14 cellular contexts compared by ENCODE assay signal in genomic region chr13:105572401-105572800, GRCh38.
"Had no signal": no experiment of that assay in that cellular context is flagged by ENCODE, and none has a peak within 500 bp of the region (broad histone marks: within the 10 kb centered on the region; RNA-seq: fewer than 3 reads in every experiment).

No MANE protein-coding gene starts in this region.

- H3K36me3 ChIP-seq: ascending aorta, gastroesophageal sphincter, heart right ventricle, left lung, neutrophil, right atrium auricular region had no signal

- ATAC-seq: activated CD4-positive, CD25-positive, alpha-beta regulatory T cell treated with anti-CD3 and anti-CD28 coated beads, Interleukin-2, amount 50 U/mL, for 24 hours; gastroesophageal sphincter; heart right ventricle; left lung; natural killer cell had no signal

- H3K9me3 ChIP-seq: ascending aorta, gastroesophageal sphincter, neutrophil, right atrium auricular region had no signal

- DNase-seq: activated naive CD4-positive, alpha-beta T cell treated with Interleukin-2 at 50 U/mL for 16 hours; heart right ventricle; left lung; natural killer cell; posterior cingulate gyrus; stimulated activated CD4-positive, alpha-beta T cell treated with anti-CD3 and anti-CD28 coated beads, Interleukin-4, amount 100 ng/mL, for 24 hours; stimulated activated naive CD4-positive, alpha-beta T cell; T-helper 9 cell had no signal

- H3K4me3 ChIP-seq: ascending aorta, gastroesophageal sphincter, heart right ventricle, left lung, right atrium auricular region, skin epidermis had no signal

- H3K4me1 ChIP-seq: ascending aorta, gastroesophageal sphincter, heart right ventricle, left lung, right atrium auricular region had no signal

- H3K27me3 ChIP-seq: ascending aorta, gastroesophageal sphincter, heart right ventricle, left lung, neutrophil, right atrium auricular region had no signal

- H3K27ac ChIP-seq: ascending aorta, gastroesophageal sphincter, heart right ventricle, left lung, neutrophil, right atrium auricular region, skin epidermis had no signal
